ENCODE assay signal across 20 cellular contexts in genomic region chr3:59659755-59660154, GRCh38.
"Had no signal": no experiment of that assay in that cellular context is flagged by ENCODE, and none has a peak within 500 bp of the region (broad histone marks: within the 10 kb centered on the region; RNA-seq: fewer than 3 reads in every experiment).

No MANE protein-coding gene starts in this region.

- H3K27ac ChIP-seq: dorsolateral prefrontal cortex, gastrocnemius medialis, prostate gland, right atrium auricular region, thyroid gland, vagina had no signal

- H3K9me3 Mint-ChIP-seq: stimulated activated effector memory CD8-positive, alpha-beta T cell treated with anti-CD3 and anti-CD28 coated beads, Interleukin-12 subunit alpha, Interleukin-12 subunit beta, amount 100 ng/mL, for 72 hours had no signal

- ATAC-seq: gastrocnemius medialis; left lobe of liver; naive thymus-derived CD8-positive, alpha-beta T cell; sciatic nerve; stimulated activated effector memory CD8-positive, alpha-beta T cell treated with anti-CD3 and anti-CD28 coated beads, Interleukin-12 subunit alpha, Interleukin-12 subunit beta, amount 100 ng/mL, for 72 hours had no signal

- H3K4me3 Mint-ChIP-seq: naive thymus-derived CD8-positive, alpha-beta T cell; nephron progenitor cell; stimulated activated effector memory CD8-positive, alpha-beta T cell treated with anti-CD3 and anti-CD28 coated beads, Interleukin-12 subunit alpha, Interleukin-12 subunit beta, amount 100 ng/mL, for 72 hours had no signal

- H3K9me3 ChIP-seq: gastrocnemius medialis, prostate gland, right atrium auricular region, stomach, thyroid gland, vagina had no signal

- H3K4me2 ChIP-seq: smooth muscle cell had no signal

- H3K27ac Mint-ChIP-seq: naive thymus-derived CD8-positive, alpha-beta T cell; nephron progenitor cell; stimulated activated effector memory CD8-positive, alpha-beta T cell treated with anti-CD3 and anti-CD28 coated beads, Interleukin-12 subunit alpha, Interleukin-12 subunit beta, amount 100 ng/mL, for 72 hours had no signal

- DNase-seq: dorsolateral prefrontal cortex; effector CD4-positive, alpha-beta T cell; gastrocnemius medialis; head of caudate nucleus; kidney; naive thymus-derived CD8-positive, alpha-beta T cell; nephron progenitor cell; stimulated activated CD4-positive, alpha-beta T cell treated with anti-CD3 and anti-CD28 coated beads, Interleukin-12 subunit alpha, Interleukin-12 subunit beta, amount 100 ng/mL, for 4 hours; stimulated activated CD4-positive, alpha-beta T cell treated with anti-CD3 and anti-CD28 coated beads, Interleukin-2, amount 100 ng/mL, for 24 hours; stimulated activated CD4-positive, alpha-beta T cell treated with anti-CD3 and anti-CD28 coated beads, Interleukin-4, amount 100 ng/mL, for 24 hours; stimulated activated naive CD4-positive, alpha-beta T cell treated with Interleukin-2 at 50 U/mL for 16 hours had no signal

- H3K27me3 ChIP-seq: gastrocnemius medialis, right atrium auricular region, stomach, thyroid gland, vagina had no signal

- H3K4me1 ChIP-seq: gastrocnemius medialis, prostate gland, right atrium auricular region, vagina had no signal

- H3K4me1 Mint-ChIP-seq: naive thymus-derived CD8-positive, alpha-beta T cell; stimulated activated effector memory CD8-positive, alpha-beta T cell treated with anti-CD3 and anti-CD28 coated beads, Interleukin-12 subunit alpha, Interleukin-12 subunit beta, amount 100 ng/mL, for 72 hours had no signal

- H3K36me3 Mint-ChIP-seq: naive thymus-derived CD8-positive, alpha-beta T cell; stimulated activated effector memory CD8-positive, alpha-beta T cell treated with anti-CD3 and anti-CD28 coated beads, Interleukin-12 subunit alpha, Interleukin-12 subunit beta, amount 100 ng/mL, for 72 hours had no signal

- H3K4me3 ChIP-seq: dorsolateral prefrontal cortex, gastrocnemius medialis, prostate gland, right atrium auricular region, smooth muscle cell, stomach, thyroid gland, vagina had no signal

- H3K36me3 ChIP-seq: gastrocnemius medialis, prostate gland, right atrium auricular region, stomach, thyroid gland, vagina had no signal
